Comparison of ENCODE assay signal across 32 cellular contexts in genomic region chr1:25624604-25625003, GRCh38.
"Had no signal": no experiment of that assay in that cellular context is flagged by ENCODE, and none has a peak within 500 bp of the region (broad histone marks: within the 10 kb centered on the region; RNA-seq: fewer than 3 reads in every experiment).

No MANE protein-coding gene starts in this region.

- H3K27ac ChIP-seq: ascending aorta, cardiac muscle cell, coronary artery, PC-9, RWPE1, SJCRH30, SK-N-MC, VCaP had no signal

- H3K9me3 ChIP-seq: ascending aorta, MG63, SJCRH30 had no signal

- H3K27ac Mint-ChIP-seq: activated T-helper 2 cell treated with anti-CD3 and anti-CD28 coated beads, Interferon-gamma antibody, Interleukin-2, Interleukin-4, amounts not matched to agents 10 μg/mL and 5 μg/mL and 100 μg/mL, durations not matched to agents 14 hours and 24 hours and 36 hours had no signal

- DNase-seq: activated CD4-positive, alpha-beta T cell treated with anti-CD3 and anti-CD28 coated beads for 1 hour; activated CD4-positive, alpha-beta T cell treated with anti-CD3 and anti-CD28 coated beads, Interleukin-2, amount 50 U/mL, for 48 hours; activated CD4-positive, CD25-positive, alpha-beta regulatory T cell; activated gamma-delta T cell; activated naive CD4-positive, alpha-beta T cell treated with Interleukin-2 at 50 U/mL for 16 hours; activated T-cell treated with anti-CD3 and anti-CD28 coated beads, Interleukin-2, amount 50 U/mL, for 24 hours; amygdala; Karpas-422; MG63; NCI-H1048; NCI-H1105 treated with DMSO at 0.1 percent for 48 hours; NCI-H1436; NCI-H1694; NCI-H1930; NCI-H2081 treated with DMSO at 0.1 percent for 48 hours; NCI-H226; NCI-H446 treated with DMSO at 0.1 percent for 48 hours; NCI-H524; PC-9; Right ventricle myocardium superior; SJCRH30; T-helper 9 cell had no signal

- H3K27me3 ChIP-seq: ascending aorta, cardiac muscle cell, MG63, SJCRH30 had no signal

- H3K27me3 Mint-ChIP-seq: activated naive CD8-positive, alpha-beta T cell; central memory CD8-positive, alpha-beta T cell had no signal

- H2AFZ ChIP-seq: PC-9 had no signal

- H3K4me3 Mint-ChIP-seq: activated T-cell treated with anti-CD3 and anti-CD28 coated beads, Interleukin-2, amount 50 U/mL, for 24 hours; central memory CD8-positive, alpha-beta T cell; T-helper 1 cell treated with Interleukin-12 subunit alpha and Interleukin-12 subunit beta and Interleukin-4 antibody, amounts not matched to agents 30 μg/mL and 1 μg/mL, for 36 hours had no signal

- H3K36me3 ChIP-seq: ascending aorta, cardiac muscle cell, MG63 had no signal

- H3K9me3 Mint-ChIP-seq: activated T-cell treated with anti-CD3 and anti-CD28 coated beads, Interleukin-2, amount 50 U/mL, for 24 hours; central memory CD8-positive, alpha-beta T cell had no signal

- H3K4me2 ChIP-seq: PC-9 had no signal

- H3K4me1 ChIP-seq: ascending aorta had no signal

- H3K4me3 ChIP-seq: ascending aorta, cardiac muscle cell, coronary artery, MG63, PC-9, SJCRH30, SK-N-MC had no signal
